ENCODE assay signal across 9 cellular contexts in genomic region chr22:42937164-42937854, GRCh38.
DNase-seq lines count a peak whose midpoint lies in the region; ATAC-seq and FAIRE-seq lines count a peak whose summit lies in the region.
"Had no signal": no experiment of that assay in that cellular context is flagged by ENCODE, and none has a peak within 500 bp of the region (broad histone marks: within the 10 kb centered on the region; RNA-seq: fewer than 3 reads in every experiment).

No MANE protein-coding gene starts in this region.

- H3K27ac Mint-ChIP-seq in activated naive CD4-positive, alpha-beta T cell treated with anti-CD3 and anti-CD28 coated beads, Interleukin-2, amount 10 ng/mL, durations not matched to agents 7 days and 5 days, result no peak overlapping the region
- H3K27ac Mint-ChIP-seq: T-helper 1 cell treated with Interleukin-12 subunit alpha and Interleukin-12 subunit beta and Interleukin-4 antibody, amounts not matched to agents 30 μg/mL and 1 μg/mL, for 36 hours had no signal

- peaks cover 49% of the 10 kb centered on the region for H3K4me1 Mint-ChIP-seq in activated naive CD4-positive, alpha-beta T cell treated with anti-CD3 and anti-CD28 coated beads, Interleukin-2, amount 10 ng/mL, durations not matched to agents 7 days and 5 days

- ATAC-seq in right cardiac atrium, result peak; percentile 36 to 45
- no peak for ATAC-seq in GM21515 (IDR thresholded peaks at IDR 0.05; ENCODE audit: unreplicated experiment)

- H3K4me1 ChIP-seq in right cardiac atrium (ENCODE audit: control insufficient read depth, insufficient read depth, low read length), result peaks cover 42% of the 10 kb centered on the region

- 69% methylated on average over 12 of the region's 12 CpGs for WGBS in right cardiac atrium

- CTCF ChIA-PET in activated naive CD4-positive, alpha-beta T cell treated with anti-CD3 and anti-CD28 coated beads, Interleukin-2, amount 10 ng/mL, durations not matched to agents 7 days and 5 days (lab: Charles Lee), result no interaction called here

- FAIRE-seq in GM18507 (lab: Jason Lieb, UNC), result peak; percentile 89

- no peaks in the 10 kb centered on the region for H3K27me3 Mint-ChIP-seq in activated naive CD4-positive, alpha-beta T cell treated with anti-CD3 and anti-CD28 coated beads, Interleukin-2, amount 10 ng/mL, durations not matched to agents 7 days and 5 days

- DNase-seq in GM18507 (ENCODE audit: extremely low spot score, insufficient read length, low read depth), result no peak
- peak; percentile 88 for DNase-seq in MV-4-11 (lab: John Stamatoyannopoulos, UW)
- peak; percentile 54 for DNase-seq in activated naive CD4-positive, alpha-beta T cell treated with anti-CD3 and anti-CD28 coated beads, Interleukin-2, amount 10 ng/mL, durations not matched to agents 7 days and 5 days
- DNase-seq in right cardiac atrium, result peak in 2 of 3 donors; percentile 55 to 66
- peak; percentile 22 for DNase-seq in stimulated activated CD4-positive, alpha-beta T cell treated with anti-CD3 and anti-CD28 coated beads, Interleukin-4, amount 100 ng/mL, for 1 hour
- DNase-seq in NCI-H1105 treated with DMSO at 0.1 percent for 48 hours (lab: John Stamatoyannopoulos, UW), result no peak
- DNase-seq in NCI-H1436 treated with DMSO at 0.1 percent for 48 hours (lab: John Stamatoyannopoulos, UW), result no peak

- no peaks in the 10 kb centered on the region for H3K27me3 ChIP-seq in right cardiac atrium (ENCODE audit: control insufficient read depth, insufficient read depth)

- no peak overlapping the region for H3K4me3 Mint-ChIP-seq in activated naive CD4-positive, alpha-beta T cell treated with anti-CD3 and anti-CD28 coated beads, Interleukin-2, amount 10 ng/mL, durations not matched to agents 7 days and 5 days
- H3K4me3 Mint-ChIP-seq: T-helper 1 cell treated with Interleukin-12 subunit alpha and Interleukin-12 subunit beta and Interleukin-4 antibody, amounts not matched to agents 30 μg/mL and 1 μg/mL, for 36 hours had no signal

- intact Hi-C loops in right cardiac atrium (cut with DNase I), result no loop called here

- H3K9me3 ChIP-seq in right cardiac atrium (ENCODE audit: control insufficient read depth, low read length), result no peaks in the 10 kb centered on the region

- no peak overlapping the region for H3K4me3 ChIP-seq in right cardiac atrium (ENCODE audit: low read length)

- H3K27ac ChIP-seq in right cardiac atrium (ENCODE audit: low read length), result peak overlapping the region; percentile 11

- H3K9me3 Mint-ChIP-seq in activated naive CD4-positive, alpha-beta T cell treated with anti-CD3 and anti-CD28 coated beads, Interleukin-2, amount 10 ng/mL, durations not matched to agents 7 days and 5 days, result no peaks in the 10 kb centered on the region
- H3K9me3 Mint-ChIP-seq: T-helper 1 cell treated with Interleukin-12 subunit alpha and Interleukin-12 subunit beta and Interleukin-4 antibody, amounts not matched to agents 30 μg/mL and 1 μg/mL, for 36 hours had no signal

- H3K36me3 Mint-ChIP-seq in activated naive CD4-positive, alpha-beta T cell treated with anti-CD3 and anti-CD28 coated beads, Interleukin-2, amount 10 ng/mL, durations not matched to agents 7 days and 5 days, result no peaks in the 10 kb centered on the region

Comparison
In these comparisons a context has a peak if more than half of its experiments do, and no peak if none do; other contexts are left out.
1. DNase-seq: peak in MV-4-11 (single experiment), activated naive CD4-positive, alpha-beta T cell treated with anti-CD3 and anti-CD28 coated beads, Interleukin-2, amount 10 ng/mL, durations not matched to agents 7 days and 5 days (single experiment), right cardiac atrium (2 of 3) and stimulated activated CD4-positive, alpha-beta T cell treated with anti-CD3 and anti-CD28 coated beads, Interleukin-4, amount 100 ng/mL, for 1 hour (single experiment); none in GM18507 (single experiment), NCI-H1105 treated with DMSO at 0.1 percent for 48 hours (single experiment) and NCI-H1436 treated with DMSO at 0.1 percent for 48 hours (single experiment).